In genomic region chr1:37098196-37098595, GRCh38 we compare ENCODE assay signal across 22 cellular contexts.
A peak's percentile ranks its signal among the peaks of the same experiment; 100 is the strongest.
DNase-seq lines count a peak whose midpoint lies in the region; ATAC-seq, FAIRE-seq and TF ChIP-seq lines count a peak whose summit lies in the region.
"Had no signal": no experiment of that assay in that cellular context is flagged by ENCODE, and none has a peak within 500 bp of the region (broad histone marks: within the 10 kb centered on the region; RNA-seq: fewer than 3 reads in every experiment).

No MANE protein-coding gene starts in this region.

- no peak for TF ChIP-seq POLR2A in Peyer's patch (IDR thresholded peaks at IDR 0.05)

- TF ChIP-seq CTCF in Peyer's patch (IDR thresholded peaks at IDR 0.05) (no peak), pancreas (IDR thresholded peaks at IDR 0.05) (no peak)

- H3K27ac ChIP-seq in Peyer's patch (no peak overlapping the region), pancreas (no peak overlapping the region)
- H3K27ac ChIP-seq: GM23248, KMS-11 had no signal

- H3K4me3 ChIP-seq in Peyer's patch, result no peak overlapping the region
- no peak overlapping the region for H3K4me3 ChIP-seq in pancreas
- H3K4me3 ChIP-seq: GM23248 had no signal

- no peak for ATAC-seq in pancreas
- ATAC-seq in GM19397 (IDR thresholded peaks at IDR 0.05; ENCODE audit: unreplicated experiment), result no peak
- ATAC-seq: HCT116 had no signal

- no peak for FAIRE-seq in pancreas (lab: Jason Lieb, UNC)
- FAIRE-seq: GM12892, RCC 7860 had no signal

- DNase-seq in NCI-H82 (lab: John Stamatoyannopoulos, UW) (peak; percentile 67), NCI-H82 treated with DMSO at 0.1 percent for 48 hours (lab: John Stamatoyannopoulos, UW; ENCODE audit: unreplicated experiment) (no peak), NCI-H69 (lab: John Stamatoyannopoulos, UW) (peak; percentile 17), islet precursor cell (peak; percentile 91), Peyer's patch (no peak), pancreas (no peak)
- DNase-seq: 8988T, ACHN, BE2C, Calu3, DMS79 treated with DMSO at 0.1 percent for 48 hours, GM23248, MM.1S, NCI-H2029 treated with DMSO at 0.1 percent for 48 hours, NCI-H774, OCI-M1, SK-N-SH had no signal

- H3K36me3 ChIP-seq in Peyer's patch, result no peaks in the 10 kb centered on the region
- H3K36me3 ChIP-seq in pancreas, result no peaks in the 10 kb centered on the region
- H3K36me3 ChIP-seq: BE2C had no signal

- intact Hi-C loops in pancreas (cut with DNase I), result no loop called here

- H3K4me1 ChIP-seq in Peyer's patch, result no peaks in the 10 kb centered on the region
- H3K4me1 ChIP-seq in pancreas, result no peaks in the 10 kb centered on the region
- H3K4me1 ChIP-seq: BE2C had no signal

- no peaks in the 10 kb centered on the region for H3K27me3 ChIP-seq in Peyer's patch
- H3K27me3 ChIP-seq in pancreas, result peaks cover 0 to 3% (median 0%) of the 10 kb centered on the region in 4 donors
- H3K27me3 ChIP-seq: BE2C had no signal

- H3K9me3 ChIP-seq in Peyer's patch, result no peaks in the 10 kb centered on the region
- H3K9me3 ChIP-seq in pancreas, result no peaks in the 10 kb centered on the region
- H3K9me3 ChIP-seq: BE2C, SK-N-SH had no signal

Comparison
In these comparisons a context has a peak if more than half of its experiments do, and no peak if none do; other contexts are left out.
1. DNase-seq: peak in NCI-H82 (single experiment), NCI-H69 (single experiment) and islet precursor cell (single experiment); none in NCI-H82 treated with DMSO at 0.1 percent for 48 hours (single experiment), Peyer's patch (0 of 3) and pancreas (0 of 6).